Comparison of ENCODE assay signal across 23 cellular contexts in genomic region chr4:169266081-169266480, GRCh38. TPM values are rescaled to one million over a fixed set of nuclear protein-coding genes. Genes with fewer than 3 reads are reported as not detected.
A peak's percentile ranks its signal among the peaks of the same experiment; 100 is the strongest.
DNase-seq lines count a peak whose midpoint lies in the region; ATAC-seq and TF ChIP-seq lines count a peak whose summit lies in the region.
"Had no signal": no experiment of that assay in that cellular context is flagged by ENCODE, and none has a peak within 500 bp of the region (broad histone marks: within the 10 kb centered on the region; RNA-seq: fewer than 3 reads in every experiment).

No MANE protein-coding gene starts in this region.

- TF ChIP-seq CTCF in Calu3 (IDR thresholded peaks at IDR 0.05; ENCODE audit: unreplicated experiment) (no peak), Loucy (conservative IDR thresholded peaks at IDR 0.05; ENCODE audit: low read length) (no peak), fibroblast of pulmonary artery (IDR thresholded peaks at IDR 0.05; ENCODE audit: low read length, missing control alignments) (no peak), progenitor cell of endocrine pancreas (IDR thresholded peaks at IDR 0.05; ENCODE audit: unreplicated experiment) (no peak), coronary artery (IDR thresholded peaks at IDR 0.05) (no peak)

- H4K20me1 ChIP-seq in Loucy (ENCODE audit: insufficient read depth, low read length, poor library complexity, severe bottlenecking): no peaks in the 10 kb centered on the region

- no peaks in the 10 kb centered on the region for H3K27me3 ChIP-seq in Loucy (ENCODE audit: insufficient read depth, low read length, poor library complexity, severe bottlenecking)
- H3K27me3 ChIP-seq: body of pancreas, transverse colon had no signal

- H2AFZ ChIP-seq in Loucy (ENCODE audit: low read length): no peak overlapping the region

- H3F3A ChIP-seq in Loucy (ENCODE audit: low read depth): no peaks in the 10 kb centered on the region

- H3K9me3 ChIP-seq in Loucy (ENCODE audit: insufficient read depth, low read depth, low read length): no peaks in the 10 kb centered on the region
- H3K9me3 ChIP-seq: body of pancreas, esophagus squamous epithelium, transverse colon had no signal

- H3K4me1 ChIP-seq in Loucy (ENCODE audit: insufficient read depth, low read length, poor library complexity, severe bottlenecking): peaks cover 59% of the 10 kb centered on the region

- intact Hi-C loops in Calu3 (cut with micrococcal nuclease; ENCODE audit: unreplicated experiment): loop anchor here (2.0 to 5.0 kb wide), 5 partner anchors 13 to 259 kb away; no protein-coding TSS in a partner anchor

- H3K9me3 Mint-ChIP-seq in Calu3 (ENCODE audit: low read depth, unreplicated experiment) (no peaks in the 10 kb centered on the region), progenitor cell of endocrine pancreas (ENCODE audit: low read depth) (peaks cover 4% of the 10 kb centered on the region)
- H3K9me3 Mint-ChIP-seq in activated naive CD8-positive, alpha-beta T cell treated with anti-CD3 and anti-CD28 coated beads for 36 hours: no peaks in the 10 kb centered on the region
- H3K9me3 Mint-ChIP-seq: activated CD4-positive, alpha-beta memory T cell treated with anti-CD3 and anti-CD28 coated beads for 36 hours; activated naive CD8-positive, alpha-beta T cell treated with anti-CD3 and anti-CD28 coated beads, Interleukin-2, amount 50 U/mL, for 24 hours; effector memory CD8-positive, alpha-beta T cell; stimulated activated naive CD8-positive, alpha-beta T cell treated with anti-CD3 and anti-CD28 coated beads, Interleukin-15, Interleukin-2, amounts not matched to agents 100 ng/mL and 50 ng/mL, for 24 hours; T-helper 2 cell treated with Interferon-gamma antibody and Interleukin-4, amounts not matched to agents 5 μg/mL and 100 μg/mL, for 36 hours had no signal

- peak overlapping the region; percentile 12 for H3K4me2 ChIP-seq in Loucy (ENCODE audit: low read depth, low read length, poor library complexity, severe bottlenecking)

- H3K79me2 ChIP-seq in Loucy (ENCODE audit: insufficient read depth, low read length): peaks cover 42% of the 10 kb centered on the region

- no peak for DNase-seq in Calu3
- DNase-seq in fibroblast of pulmonary artery (ENCODE audit: low read depth): peak; percentile 67
- DNase-seq in progenitor cell of endocrine pancreas (ENCODE audit: low spot score, unreplicated experiment): no peak
- DNase-seq in activated naive CD8-positive, alpha-beta T cell treated with anti-CD3 and anti-CD28 coated beads for 36 hours: no peak
- DNase-seq in coronary artery (ENCODE audit: low spot score): no peak
- DNase-seq: activated CD4-positive, alpha-beta memory T cell treated with anti-CD3 and anti-CD28 coated beads for 36 hours; activated effector memory CD4-positive, alpha-beta T cell treated with Interleukin-2 at 50 U/mL for 16 hours; activated naive CD8-positive, alpha-beta T cell treated with anti-CD3 and anti-CD28 coated beads, Interleukin-2, amount 50 U/mL, for 24 hours; body of pancreas; CD4-positive, alpha-beta memory T cell; DND-41; effector memory CD8-positive, alpha-beta T cell; esophagus squamous epithelium; mesenchymal stem cell; NCI-H1436; NCI-H524; occipital lobe; transverse colon had no signal

- H3K4me3 Mint-ChIP-seq in Calu3 (ENCODE audit: low read depth, unreplicated experiment) (peak overlapping the region; percentile 66), progenitor cell of endocrine pancreas (ENCODE audit: low read depth) (no peak overlapping the region)
- H3K4me3 Mint-ChIP-seq in activated naive CD8-positive, alpha-beta T cell treated with anti-CD3 and anti-CD28 coated beads for 36 hours: no peak overlapping the region
- H3K4me3 Mint-ChIP-seq: activated CD4-positive, alpha-beta memory T cell treated with anti-CD3 and anti-CD28 coated beads for 36 hours; activated naive CD8-positive, alpha-beta T cell treated with anti-CD3 and anti-CD28 coated beads, Interleukin-2, amount 50 U/mL, for 24 hours; CD4-positive, alpha-beta memory T cell; effector memory CD8-positive, alpha-beta T cell; stimulated activated naive CD8-positive, alpha-beta T cell treated with anti-CD3 and anti-CD28 coated beads, Interleukin-15, Interleukin-2, amounts not matched to agents 100 ng/mL and 50 ng/mL, for 24 hours; T-helper 2 cell treated with Interferon-gamma antibody and Interleukin-4, amounts not matched to agents 5 μg/mL and 100 μg/mL, for 36 hours had no signal

- H3K27ac Mint-ChIP-seq in Calu3 (ENCODE audit: unreplicated experiment) (peak overlapping the region; percentile 85), progenitor cell of endocrine pancreas (peak overlapping the region; percentile 47)
- no peak overlapping the region for H3K27ac Mint-ChIP-seq in activated naive CD8-positive, alpha-beta T cell treated with anti-CD3 and anti-CD28 coated beads for 36 hours
- H3K27ac Mint-ChIP-seq: activated CD4-positive, alpha-beta memory T cell treated with anti-CD3 and anti-CD28 coated beads for 36 hours; activated naive CD8-positive, alpha-beta T cell treated with anti-CD3 and anti-CD28 coated beads, Interleukin-2, amount 50 U/mL, for 24 hours; CD4-positive, alpha-beta memory T cell; effector memory CD8-positive, alpha-beta T cell; stimulated activated naive CD8-positive, alpha-beta T cell treated with anti-CD3 and anti-CD28 coated beads, Interleukin-15, Interleukin-2, amounts not matched to agents 100 ng/mL and 50 ng/mL, for 24 hours; T-helper 2 cell treated with Interferon-gamma antibody and Interleukin-4, amounts not matched to agents 5 μg/mL and 100 μg/mL, for 36 hours had no signal

- H3K4me1 Mint-ChIP-seq in Calu3 (ENCODE audit: low read depth, unreplicated experiment) (peaks cover 40% of the 10 kb centered on the region), progenitor cell of endocrine pancreas (ENCODE audit: low read depth) (peaks cover 34% of the 10 kb centered on the region)
- peaks cover 4% of the 10 kb centered on the region for H3K4me1 Mint-ChIP-seq in activated naive CD8-positive, alpha-beta T cell treated with anti-CD3 and anti-CD28 coated beads for 36 hours

- no peaks in the 10 kb centered on the region for H3K36me3 ChIP-seq in Loucy (ENCODE audit: insufficient read depth, low read length)
- H3K36me3 ChIP-seq: transverse colon had no signal

- CTCF ChIA-PET in Calu3 (lab: Charles Lee): interaction anchor here (0.9 kb wide), 2 partner anchors 10 to 50 kb away, joined by 4 to 6 read pairs; no protein-coding TSS in a partner anchor

- H3K4me3 ChIP-seq in Loucy (ENCODE audit: low read length, poor library complexity, severe bottlenecking) (no peak overlapping the region), fibroblast of pulmonary artery (replicated peaks; ENCODE audit: low read depth, low read length) (no peak overlapping the region), coronary artery (no peak overlapping the region)
- H3K4me3 ChIP-seq: body of pancreas, esophagus squamous epithelium, transverse colon had no signal

- H3K9ac ChIP-seq in Loucy (ENCODE audit: low read depth, low read length, poor library complexity, severe bottlenecking): no peak overlapping the region

- no peaks in the 10 kb centered on the region for H3K9me2 ChIP-seq in Loucy (replicated peaks; ENCODE audit: low read depth, low read length)

- no TSS peak for BruUV-seq in Calu3 (replicated peaks; lab: Mats Ljungman, UMichigan)

- H3K27me3 Mint-ChIP-seq in Calu3 (ENCODE audit: unreplicated experiment) (no peaks in the 10 kb centered on the region), progenitor cell of endocrine pancreas (no peaks in the 10 kb centered on the region)
- peaks cover 60% of the 10 kb centered on the region for H3K27me3 Mint-ChIP-seq in activated naive CD8-positive, alpha-beta T cell treated with anti-CD3 and anti-CD28 coated beads for 36 hours

- H3K27ac ChIP-seq in coronary artery: no peak overlapping the region
- H3K27ac ChIP-seq: esophagus squamous epithelium, RWPE1 had no signal

- H3K36me3 Mint-ChIP-seq in Calu3 (ENCODE audit: insufficient read depth, unreplicated experiment) (peaks cover 86% of the 10 kb centered on the region), progenitor cell of endocrine pancreas (ENCODE audit: insufficient read depth) (peaks cover 29% of the 10 kb centered on the region)
- H3K36me3 Mint-ChIP-seq in activated naive CD8-positive, alpha-beta T cell treated with anti-CD3 and anti-CD28 coated beads for 36 hours: no peaks in the 10 kb centered on the region
- H3K36me3 Mint-ChIP-seq: activated CD4-positive, alpha-beta memory T cell treated with anti-CD3 and anti-CD28 coated beads for 36 hours; CD4-positive, alpha-beta memory T cell had no signal

- ATAC-seq in HG03280 (IDR thresholded peaks at IDR 0.05; ENCODE audit: unreplicated experiment): no peak
- ATAC-seq: activated naive CD8-positive, alpha-beta T cell treated with anti-CD3 and anti-CD28 coated beads, Interleukin-2, amount 50 U/mL, for 24 hours; body of pancreas; effector memory CD8-positive, alpha-beta T cell had no signal

RNA-seq across cellular contexts. Expression of gene SH3RF1, which starts 4.7 kb away (rescaled TPM):
- total RNA-seq in Calu3 (2022) (64.6 and 70.1 TPM in 2 replicates), progenitor cell of endocrine pancreas (29.6 and 31.1 TPM in 2 replicates)
- total RNA-seq in activated naive CD8-positive, alpha-beta T cell treated with anti-CD3 and anti-CD28 coated beads for 36 hours: under 1 TPM; 0.54 to 0.87 TPM

Comparison
In these comparisons a context has a peak if more than half of its experiments do, and no peak if none do; other contexts are left out.
1. RNA of gene SH3RF1, which starts 4.7 kb away (total RNA-seq): 64.6 to 70.1 TPM in Calu3 and 29.6 to 31.1 TPM in progenitor cell of endocrine pancreas; 0.54 to 0.87 TPM in activated naive CD8-positive, alpha-beta T cell treated with anti-CD3 and anti-CD28 coated beads for 36 hours; every median in the first group is over 10 times any median in the second.